14 cellular contexts compared by ENCODE assay signal in the genomic region with DNA sequence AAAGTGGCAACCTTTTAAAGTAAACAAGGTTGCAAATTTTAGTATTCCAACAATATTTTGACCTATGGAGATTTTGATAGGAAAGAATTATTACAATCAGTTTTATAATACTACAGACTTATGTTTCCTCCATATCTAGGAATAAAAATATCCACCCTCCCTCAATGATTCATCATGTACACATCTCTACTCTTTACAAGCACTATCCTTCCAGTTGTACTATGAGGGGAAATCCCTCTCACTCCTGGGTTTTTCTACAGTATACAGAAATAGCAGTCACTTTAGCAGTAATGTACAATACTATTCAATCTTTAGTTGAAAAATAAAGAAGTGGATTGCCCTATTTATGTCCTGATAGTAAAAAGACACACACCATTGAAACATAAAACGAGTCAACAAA. TPM values are rescaled to one million over a fixed set of nuclear protein-coding genes. Genes with fewer than 3 reads are reported as not detected.
DNase-seq lines count a peak whose midpoint lies in the region; ATAC-seq and TF ChIP-seq lines count a peak whose summit lies in the region.
"Had no signal": no experiment of that assay in that cellular context is flagged by ENCODE, and none has a peak within 500 bp of the region (broad histone marks: within the 10 kb centered on the region; RNA-seq: fewer than 3 reads in every experiment).

No MANE protein-coding gene starts in this region.

- TF ChIP-seq CTCF in fibroblast of the aortic adventitia (IDR thresholded peaks at IDR 0.05; ENCODE audit: insufficient read depth, low read length) (no peak), ovary (IDR thresholded peaks at IDR 0.05) (no peak)

- H3K27me3 ChIP-seq in ovary = no peaks in the 10 kb centered on the region
- H3K27me3 ChIP-seq: tibial nerve had no signal

- H3K4me3 Mint-ChIP-seq in activated T-cell treated with anti-CD3 and anti-CD28 coated beads, Interleukin-2, amount 50 U/mL, for 4 hours = no peak overlapping the region
- no peak overlapping the region for H3K4me3 Mint-ChIP-seq in activated T-cell treated with anti-CD3 and anti-CD28 coated beads, Interleukin-2, amount 50 U/mL, for 72 hours
- H3K4me3 Mint-ChIP-seq in activated T-helper 17 cell treated with anti-CD3 and anti-CD28 coated beads, Interleukin-2, amount 50 U/mL, for 72 hours = no peak overlapping the region
- no peak overlapping the region for H3K4me3 Mint-ChIP-seq in stimulated activated effector memory CD8-positive, alpha-beta T cell treated with anti-CD3 and anti-CD28 coated beads, Interleukin-12 subunit alpha, Interleukin-12 subunit beta, amount 100 ng/mL, for 72 hours
- H3K4me3 Mint-ChIP-seq: brain had no signal

- H3K36me3 ChIP-seq in ovary = no peaks in the 10 kb centered on the region

- TF ChIP-seq EP300 in ovary (IDR thresholded peaks at IDR 0.05) = no peak

- peaks cover 16% of the 10 kb centered on the region for H3K4me1 Mint-ChIP-seq in activated T-cell treated with anti-CD3 and anti-CD28 coated beads, Interleukin-2, amount 50 U/mL, for 4 hours (ENCODE audit: low read depth)
- peaks cover 25% of the 10 kb centered on the region for H3K4me1 Mint-ChIP-seq in activated T-cell treated with anti-CD3 and anti-CD28 coated beads, Interleukin-2, amount 50 U/mL, for 72 hours (ENCODE audit: low read depth)
- peaks cover 5% of the 10 kb centered on the region for H3K4me1 Mint-ChIP-seq in activated T-helper 17 cell treated with anti-CD3 and anti-CD28 coated beads, Interleukin-2, amount 50 U/mL, for 72 hours
- peaks cover 19% of the 10 kb centered on the region for H3K4me1 Mint-ChIP-seq in stimulated activated effector memory CD8-positive, alpha-beta T cell treated with anti-CD3 and anti-CD28 coated beads, Interleukin-12 subunit alpha, Interleukin-12 subunit beta, amount 100 ng/mL, for 72 hours

- no peak overlapping the region for H3K27ac ChIP-seq in ovary
- H3K27ac ChIP-seq: psoas muscle, tibial nerve had no signal

- H3K27ac Mint-ChIP-seq in activated T-cell treated with anti-CD3 and anti-CD28 coated beads, Interleukin-2, amount 50 U/mL, for 72 hours = no peak overlapping the region
- peak overlapping the region; percentile 61 for H3K27ac Mint-ChIP-seq in activated T-helper 17 cell treated with anti-CD3 and anti-CD28 coated beads, Interleukin-2, amount 50 U/mL, for 72 hours
- H3K27ac Mint-ChIP-seq in stimulated activated effector memory CD8-positive, alpha-beta T cell treated with anti-CD3 and anti-CD28 coated beads, Interleukin-12 subunit alpha, Interleukin-12 subunit beta, amount 100 ng/mL, for 72 hours = no peak overlapping the region

- no peaks in the 10 kb centered on the region for H3K4me1 ChIP-seq in ovary (ENCODE audit: insufficient read depth)
- H3K4me1 ChIP-seq: psoas muscle, tibial nerve had no signal

- DNase-seq in activated T-cell treated with anti-CD3 and anti-CD28 coated beads, Interleukin-2, amount 50 U/mL, for 4 hours = no peak
- DNase-seq in activated T-cell treated with anti-CD3 and anti-CD28 coated beads, Interleukin-2, amount 50 U/mL, for 72 hours = no peak
- DNase-seq in fibroblast of the aortic adventitia (ENCODE audit: low read depth) = peak; percentile 56
- no peak for DNase-seq in stimulated activated effector memory CD8-positive, alpha-beta T cell treated with anti-CD3 and anti-CD28 coated beads, Interleukin-12 subunit alpha, Interleukin-12 subunit beta, amount 100 ng/mL, for 72 hours (ENCODE audit: low spot score in 2 of 2)
- no peak for DNase-seq in SHP77 (lab: John Stamatoyannopoulos, UW)
- no peak for DNase-seq in ovary
- no peak for DNase-seq in left ventricle myocardium superior
- DNase-seq: midbrain, NCI-H2171, psoas muscle had no signal

- H3K27me3 Mint-ChIP-seq in activated T-cell treated with anti-CD3 and anti-CD28 coated beads, Interleukin-2, amount 50 U/mL, for 4 hours (ENCODE audit: low read depth) = no peaks in the 10 kb centered on the region
- H3K27me3 Mint-ChIP-seq in activated T-cell treated with anti-CD3 and anti-CD28 coated beads, Interleukin-2, amount 50 U/mL, for 72 hours (ENCODE audit: low read depth) = no peaks in the 10 kb centered on the region
- H3K27me3 Mint-ChIP-seq in activated T-helper 17 cell treated with anti-CD3 and anti-CD28 coated beads, Interleukin-2, amount 50 U/mL, for 72 hours = peaks cover under 1% of the 10 kb centered on the region

- H3K9me3 ChIP-seq in ovary = no peaks in the 10 kb centered on the region
- H3K9me3 ChIP-seq: psoas muscle, tibial nerve had no signal

- no peaks in the 10 kb centered on the region for H3K9me3 Mint-ChIP-seq in activated T-cell treated with anti-CD3 and anti-CD28 coated beads, Interleukin-2, amount 50 U/mL, for 4 hours
- H3K9me3 Mint-ChIP-seq in activated T-cell treated with anti-CD3 and anti-CD28 coated beads, Interleukin-2, amount 50 U/mL, for 72 hours = no peaks in the 10 kb centered on the region
- H3K9me3 Mint-ChIP-seq in activated T-helper 17 cell treated with anti-CD3 and anti-CD28 coated beads, Interleukin-2, amount 50 U/mL, for 72 hours = no peaks in the 10 kb centered on the region
- no peaks in the 10 kb centered on the region for H3K9me3 Mint-ChIP-seq in stimulated activated effector memory CD8-positive, alpha-beta T cell treated with anti-CD3 and anti-CD28 coated beads, Interleukin-12 subunit alpha, Interleukin-12 subunit beta, amount 100 ng/mL, for 72 hours
- H3K9me3 Mint-ChIP-seq: brain had no signal

- peaks cover 18% of the 10 kb centered on the region for H3K36me3 Mint-ChIP-seq in activated T-cell treated with anti-CD3 and anti-CD28 coated beads, Interleukin-2, amount 50 U/mL, for 4 hours (ENCODE audit: insufficient read depth)
- peaks cover 0 to 8% of the 10 kb centered on the region in 2 donors for H3K36me3 Mint-ChIP-seq in activated T-cell treated with anti-CD3 and anti-CD28 coated beads, Interleukin-2, amount 50 U/mL, for 72 hours (ENCODE audit: insufficient read depth in 2 of 2)
- peaks cover 56% of the 10 kb centered on the region for H3K36me3 Mint-ChIP-seq in activated T-helper 17 cell treated with anti-CD3 and anti-CD28 coated beads, Interleukin-2, amount 50 U/mL, for 72 hours (ENCODE audit: low read depth)
- peaks cover 67% of the 10 kb centered on the region for H3K36me3 Mint-ChIP-seq in stimulated activated effector memory CD8-positive, alpha-beta T cell treated with anti-CD3 and anti-CD28 coated beads, Interleukin-12 subunit alpha, Interleukin-12 subunit beta, amount 100 ng/mL, for 72 hours

- no peak overlapping the region for H3K4me3 ChIP-seq in fibroblast of the aortic adventitia (ENCODE audit: low read depth, low read length)
- no peak overlapping the region for H3K4me3 ChIP-seq in ovary
- H3K4me3 ChIP-seq: psoas muscle, tibial nerve had no signal

- 46 to 60% (median 49%) methylated on average over 1 of the region's 1 CpG for WGBS in ovary, 3 donors

- peak; percentile 83 to 84 for ATAC-seq in activated T-cell treated with anti-CD3 and anti-CD28 coated beads, Interleukin-2, amount 50 U/mL, for 4 hours
- ATAC-seq in activated T-cell treated with anti-CD3 and anti-CD28 coated beads, Interleukin-2, amount 50 U/mL, for 72 hours (replicated peaks in 1 of 2) = no peak
- peak; percentile 93 for ATAC-seq in activated T-helper 17 cell treated with anti-CD3 and anti-CD28 coated beads, Interleukin-2, amount 50 U/mL, for 72 hours (replicated peaks)
- peak; percentile 63 for ATAC-seq in stimulated activated effector memory CD8-positive, alpha-beta T cell treated with anti-CD3 and anti-CD28 coated beads, Interleukin-12 subunit alpha, Interleukin-12 subunit beta, amount 100 ng/mL, for 72 hours
- no peak for ATAC-seq in left ventricle myocardium superior
- ATAC-seq: psoas muscle had no signal

- intact Hi-C loops in ovary (cut with DNase I) = no loop called here
- intact Hi-C loops in left ventricle myocardium superior (cut with micrococcal nuclease) = no loop called here

- TF ChIP-seq POLR2A in ovary (IDR thresholded peaks at IDR 0.05) = no peak

RNA-seq across cellular contexts. Expression of a gene that starts 46.3 kb away (rescaled TPM):
- 1 to 10 TPM; 2.1 to 2.2 (median 2.2) TPM for total RNA-seq in activated T-cell treated with anti-CD3 and anti-CD28 coated beads, Interleukin-2, amount 50 U/mL, for 4 hours
- 10 to 100 TPM in 1 of 2 donors, 1 to 10 TPM in 1; 9.7 to 13.9 TPM for total RNA-seq in activated T-cell treated with anti-CD3 and anti-CD28 coated beads, Interleukin-2, amount 50 U/mL, for 72 hours
- total RNA-seq in activated T-helper 17 cell treated with anti-CD3 and anti-CD28 coated beads, Interleukin-2, amount 50 U/mL, for 72 hours = 1 to 10 TPM; 2.6 to 3.9 TPM
- total RNA-seq in fibroblast of the aortic adventitia (ENCODE audit: low replicate concordance) = not detected in 2 replicates
- under 1 TPM in 4 of 7 donors, not detected in 3; 0.18 to 0.65 (median 0.36) TPM for total RNA-seq in ovary
- 1 to 10 TPM in 1 of 2 donors, under 1 TPM in 1; 0.13 to 1.1 TPM for polyA plus RNA-seq in ovary
- total RNA-seq in left ventricle myocardium superior = 0.17 TPM
- total RNA-seq: A673 had no signal

Comparison
In these comparisons a context has a peak if more than half of its experiments do, and no peak if none do; other contexts are left out.
1. ATAC-seq: peak in activated T-cell treated with anti-CD3 and anti-CD28 coated beads, Interleukin-2, amount 50 U/mL, for 4 hours (2 of 2), activated T-helper 17 cell treated with anti-CD3 and anti-CD28 coated beads, Interleukin-2, amount 50 U/mL, for 72 hours (single experiment) and stimulated activated effector memory CD8-positive, alpha-beta T cell treated with anti-CD3 and anti-CD28 coated beads, Interleukin-12 subunit alpha, Interleukin-12 subunit beta, amount 100 ng/mL, for 72 hours (single experiment); none in activated T-cell treated with anti-CD3 and anti-CD28 coated beads, Interleukin-2, amount 50 U/mL, for 72 hours (0 of 2) and left ventricle myocardium superior (single experiment).